In the genomic region with DNA sequence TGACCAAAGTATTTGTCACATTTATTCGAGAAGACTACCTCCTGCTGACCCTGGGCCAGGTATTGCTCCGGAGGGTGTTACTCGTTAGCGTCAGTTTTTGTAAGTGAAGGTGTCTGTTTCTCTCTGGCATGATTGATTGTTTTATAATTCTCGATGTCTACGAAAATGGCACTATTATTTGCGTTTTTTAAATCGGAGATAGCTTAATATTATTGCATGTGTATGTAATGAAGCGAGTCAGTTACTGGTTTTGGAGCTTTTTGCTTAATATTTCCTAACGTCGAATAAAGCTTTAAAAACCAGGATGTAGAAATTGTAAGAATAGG, we compare ENCODE assay signal across 8 cellular contexts. TPM values are rescaled to one million over a fixed set of nuclear protein-coding genes. Genes with fewer than 3 reads are reported as not detected.
DNase-seq lines count a peak whose midpoint lies in the region; ATAC-seq and TF ChIP-seq lines count a peak whose summit lies in the region.

No MANE protein-coding gene starts in this region.

- no peaks in the 10 kb centered on the region for H3K27me3 ChIP-seq in effector memory CD4-positive, alpha-beta T cell (replicated peaks; ENCODE audit: control insufficient read depth, insufficient read depth, low read length, poor library complexity, severe bottlenecking)

- no peak for TF ChIP-seq CTCF in C4-2B (conservative IDR thresholded peaks at IDR 0.05)
- no peak for TF ChIP-seq CTCF in NB4 (IDR thresholded peaks at IDR 0.05; ENCODE audit: low read depth, low read length)
- TF ChIP-seq CTCF in neural crest cell (conservative IDR thresholded peaks at IDR 0.05): peak; percentile 23

- H3K4me3 Mint-ChIP-seq in neural crest cell: peak overlapping the region; percentile 99

- peak overlapping the region; percentile 100 for H3K27ac Mint-ChIP-seq in neural crest cell (ENCODE audit: unreplicated experiment)

- H3K9me3 ChIP-seq in effector memory CD4-positive, alpha-beta T cell (ENCODE audit: control insufficient read depth, low read length): no peaks in the 10 kb centered on the region

- H3K27me3 Mint-ChIP-seq in neural crest cell (ENCODE audit: low read depth): no peaks in the 10 kb centered on the region

- peaks cover 3% of the 10 kb centered on the region for H3K4me1 ChIP-seq in effector memory CD4-positive, alpha-beta T cell (ENCODE audit: control insufficient read depth, insufficient read depth, low read length, poor library complexity, severe bottlenecking)

- H3K36me3 Mint-ChIP-seq in neural crest cell (ENCODE audit: low read depth): peaks cover 3% of the 10 kb centered on the region

- H3K4me1 Mint-ChIP-seq in neural crest cell: peaks cover 48% of the 10 kb centered on the region

- H3K4me3 ChIP-seq in NB4 (ENCODE audit: low read depth, low read length): peak overlapping the region; percentile 96
- peak overlapping the region; percentile 79 for H3K4me3 ChIP-seq in effector memory CD4-positive, alpha-beta T cell (ENCODE audit: insufficient read depth, low read depth, low read length, poor library complexity, severe bottlenecking)

- H3K27ac ChIP-seq in C4-2B: peak overlapping the region; percentile 89
- H3K27ac ChIP-seq in effector memory CD4-positive, alpha-beta T cell (ENCODE audit: insufficient read depth, low read length, poor library complexity, severe bottlenecking): peak overlapping the region; percentile 94

- no peak for TF ChIP-seq POLR2A in NB4 (IDR thresholded peaks at IDR 0.05; ENCODE audit: extremely low read depth, insufficient read length)

- DNase-seq in NB4 (ENCODE audit: low read depth): no peak
- DNase-seq in effector memory CD4-positive, alpha-beta T cell: no peak
- DNase-seq in neural crest cell (ENCODE audit: low read depth, low spot score): no peak
- DNase-seq in ecto neural progenitor cell (ENCODE audit: low spot score): no peak
- DNase-seq in retina: no peak

- H3K9me3 Mint-ChIP-seq in neural crest cell: no peaks in the 10 kb centered on the region

- no peaks in the 10 kb centered on the region for H3K36me3 ChIP-seq in effector memory CD4-positive, alpha-beta T cell (ENCODE audit: control insufficient read depth, insufficient read depth, low read length)

- ATAC-seq in GM18873 (IDR thresholded peaks at IDR 0.05; ENCODE audit: low FRiP score, unreplicated experiment) (no peak), HG03097 (IDR thresholded peaks at IDR 0.05; ENCODE audit: low FRiP score, unreplicated experiment) (no peak)

RNA-seq across cellular contexts. Expression of gene DZIP3, which starts 0.4 kb away (rescaled TPM):
- 23.1 and 24.2 TPM in 2 replicates for total RNA-seq in neural crest cell

RNA-seq across cellular contexts. Expression of gene CIP2A, which starts 0.7 kb away (rescaled TPM):
- total RNA-seq in neural crest cell: 50.5 and 51.1 TPM in 2 replicates
